In the genomic region with DNA sequence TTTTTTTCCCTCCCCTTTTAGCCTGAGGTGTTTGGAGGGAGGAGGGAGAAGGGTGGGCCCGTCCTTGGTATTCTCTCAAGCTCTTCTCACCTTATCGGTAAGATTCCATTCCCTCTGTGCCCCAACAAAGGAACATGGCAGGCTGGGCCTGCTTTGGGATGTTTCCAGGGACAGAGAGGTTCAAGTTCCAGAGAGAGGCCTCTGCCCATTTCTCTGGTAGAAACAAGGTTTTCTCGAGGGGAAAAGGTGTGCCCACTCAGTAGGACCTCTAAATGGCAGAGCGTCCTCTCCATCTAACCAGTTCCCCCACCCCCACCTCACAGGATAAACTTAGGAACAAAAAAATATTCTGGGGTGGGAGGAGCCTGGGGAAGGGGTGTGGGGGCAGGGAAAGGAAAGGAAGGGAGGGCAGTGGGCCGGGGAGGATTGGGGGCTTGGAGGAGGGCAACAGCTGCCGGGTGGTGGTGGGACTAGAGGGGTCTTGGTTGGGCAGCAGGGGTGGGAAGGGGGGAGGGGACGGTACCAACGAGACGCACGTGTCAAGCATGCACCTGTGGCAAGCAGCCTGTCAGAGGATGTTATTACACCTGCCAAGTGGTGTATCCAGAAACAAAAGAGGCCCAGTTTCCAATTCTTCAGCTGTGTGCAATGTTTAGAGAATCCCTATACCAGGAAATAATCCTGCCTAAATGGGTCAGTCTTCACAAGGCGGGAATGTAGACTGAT, we compare ENCODE assay signal across 1 cellular context.
TF ChIP-seq lines count a peak whose summit lies in the region.

No MANE protein-coding gene starts in this region.

TF ChIP-seq in K562, 482 proteins besides CTCF, POLR2A, EP300 and RAD21 (continued from another document):
- TF ChIP-seq YY1 (IDR thresholded peaks at IDR 0.05; ENCODE audit: borderline replicate concordance in 1 of 3, control insufficient read depth in 1 of 3, extremely low read depth in 1 of 3, insufficient read depth in 3 of 3, insufficient read length in 1 of 3, insufficient replicate concordance in 2 of 3, low read depth in 1 of 3, low read length in 2 of 3) (peak in 1 of 3 experiments; percentile 49), SP1 (CRISPR knock-in tag; IDR thresholded peaks at IDR 0.05) (peak; percentile 21; the same call in 1 of the 2 replicates), NRF1 (conservative IDR thresholded peaks at IDR 0.05 in 1 of 2, IDR thresholded peaks at IDR 0.05 in 1 of 2) (no peak), TBP (optimal IDR thresholded peaks at IDR 0.05; ENCODE audit: low read depth, low read length) (peak; percentile 52), BRD4 (IDR thresholded peaks at IDR 0.05) (peak; percentile 52; the same call in 1 of the 2 replicates), SMAD1 (IDR thresholded peaks at IDR 0.05; ENCODE audit: low read depth, low read length, partially characterized antibody) (peak; percentile 15), ILF3 (IDR thresholded peaks at IDR 0.05; ENCODE audit: borderline replicate concordance) (0 out of 2 replicates have a peak, but pooled peaks have one; percentile 22), POLR2G (IDR thresholded peaks at IDR 0.05; ENCODE audit: low read depth, low read length) (peak; percentile 59), MYC (IDR thresholded peaks at IDR 0.05; ENCODE audit: low read depth, low read length) (0 out of 2 replicates have a peak, but pooled peaks have one; percentile 16), MYC (CRISPR knock-in tag; IDR thresholded peaks at IDR 0.05; ENCODE audit: borderline replicate concordance, low read depth) (no peak), TEAD4 (IDR thresholded peaks at IDR 0.05; ENCODE audit: low read length) (0 out of 2 replicates have a peak, but pooled peaks have one; percentile 10), TEAD4 (CRISPR knock-in tag; IDR thresholded peaks at IDR 0.05; ENCODE audit: borderline replicate concordance) (no peak), POLR2AphosphoS5 (IDR thresholded peaks at IDR 0.05; ENCODE audit: control insufficient read depth, insufficient read depth, low read depth, low read length) (peak; percentile 51; the same call in 1 of the 2 replicates), OTX1 (CRISPR knock-in tag; IDR thresholded peaks at IDR 0.05) (0 out of 2 replicates have a peak, but pooled peaks have one; percentile 40)
- TF ChIP-seq, protein P1, sequence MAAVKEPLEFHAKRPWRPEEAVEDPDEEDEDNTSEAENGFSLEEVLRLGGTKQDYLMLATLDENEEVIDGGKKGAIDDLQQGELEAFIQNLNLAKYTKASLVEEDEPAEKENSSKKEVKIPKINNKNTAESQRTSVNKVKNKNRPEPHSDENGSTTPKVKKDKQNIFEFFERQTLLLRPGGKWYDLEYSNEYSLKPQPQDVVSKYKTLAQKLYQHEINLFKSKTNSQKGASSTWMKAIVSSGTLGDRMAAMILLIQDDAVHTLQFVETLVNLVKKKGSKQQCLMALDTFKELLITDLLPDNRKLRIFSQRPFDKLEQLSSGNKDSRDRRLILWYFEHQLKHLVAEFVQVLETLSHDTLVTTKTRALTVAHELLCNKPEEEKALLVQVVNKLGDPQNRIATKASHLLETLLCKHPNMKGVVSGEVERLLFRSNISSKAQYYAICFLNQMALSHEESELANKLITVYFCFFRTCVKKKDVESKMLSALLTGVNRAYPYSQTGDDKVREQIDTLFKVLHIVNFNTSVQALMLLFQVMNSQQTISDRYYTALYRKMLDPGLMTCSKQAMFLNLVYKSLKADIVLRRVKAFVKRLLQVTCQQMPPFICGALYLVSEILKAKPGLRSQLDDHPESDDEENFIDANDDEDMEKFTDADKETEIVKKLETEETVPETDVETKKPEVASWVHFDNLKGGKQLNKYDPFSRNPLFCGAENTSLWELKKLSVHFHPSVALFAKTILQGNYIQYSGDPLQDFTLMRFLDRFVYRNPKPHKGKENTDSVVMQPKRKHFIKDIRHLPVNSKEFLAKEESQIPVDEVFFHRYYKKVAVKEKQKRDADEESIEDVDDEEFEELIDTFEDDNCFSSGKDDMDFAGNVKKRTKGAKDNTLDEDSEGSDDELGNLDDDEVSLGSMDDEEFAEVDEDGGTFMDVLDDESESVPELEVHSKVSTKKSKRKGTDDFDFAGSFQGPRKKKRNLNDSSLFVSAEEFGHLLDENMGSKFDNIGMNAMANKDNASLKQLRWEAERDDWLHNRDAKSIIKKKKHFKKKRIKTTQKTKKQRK (IDR thresholded peaks at IDR 0.05; ENCODE audit: borderline replicate concordance, low read depth, low read length) = no peak
- TF ChIP-seq, protein P2, sequence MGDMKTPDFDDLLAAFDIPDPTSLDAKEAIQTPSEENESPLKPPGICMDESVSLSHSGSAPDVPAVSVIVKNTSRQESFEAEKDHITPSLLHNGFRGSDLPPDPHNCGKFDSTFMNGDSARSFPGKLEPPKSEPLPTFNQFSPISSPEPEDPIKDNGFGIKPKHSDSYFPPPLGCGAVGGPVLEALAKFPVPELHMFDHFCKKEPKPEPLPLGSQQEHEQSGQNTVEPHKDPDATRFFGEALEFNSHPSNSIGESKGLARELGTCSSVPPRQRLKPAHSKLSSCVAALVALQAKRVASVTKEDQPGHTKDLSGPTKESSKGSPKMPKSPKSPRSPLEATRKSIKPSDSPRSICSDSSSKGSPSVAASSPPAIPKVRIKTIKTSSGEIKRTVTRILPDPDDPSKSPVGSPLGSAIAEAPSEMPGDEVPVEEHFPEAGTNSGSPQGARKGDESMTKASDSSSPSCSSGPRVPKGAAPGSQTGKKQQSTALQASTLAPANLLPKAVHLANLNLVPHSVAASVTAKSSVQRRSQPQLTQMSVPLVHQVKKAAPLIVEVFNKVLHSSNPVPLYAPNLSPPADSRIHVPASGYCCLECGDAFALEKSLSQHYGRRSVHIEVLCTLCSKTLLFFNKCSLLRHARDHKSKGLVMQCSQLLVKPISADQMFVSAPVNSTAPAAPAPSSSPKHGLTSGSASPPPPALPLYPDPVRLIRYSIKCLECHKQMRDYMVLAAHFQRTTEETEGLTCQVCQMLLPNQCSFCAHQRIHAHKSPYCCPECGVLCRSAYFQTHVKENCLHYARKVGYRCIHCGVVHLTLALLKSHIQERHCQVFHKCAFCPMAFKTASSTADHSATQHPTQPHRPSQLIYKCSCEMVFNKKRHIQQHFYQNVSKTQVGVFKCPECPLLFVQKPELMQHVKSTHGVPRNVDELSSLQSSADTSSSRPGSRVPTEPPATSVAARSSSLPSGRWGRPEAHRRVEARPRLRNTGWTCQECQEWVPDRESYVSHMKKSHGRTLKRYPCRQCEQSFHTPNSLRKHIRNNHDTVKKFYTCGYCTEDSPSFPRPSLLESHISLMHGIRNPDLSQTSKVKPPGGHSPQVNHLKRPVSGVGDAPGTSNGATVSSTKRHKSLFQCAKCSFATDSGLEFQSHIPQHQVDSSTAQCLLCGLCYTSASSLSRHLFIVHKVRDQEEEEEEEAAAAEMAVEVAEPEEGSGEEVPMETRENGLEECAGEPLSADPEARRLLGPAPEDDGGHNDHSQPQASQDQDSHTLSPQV (IDR thresholded peaks at IDR 0.05) = peak; percentile 52
- TF ChIP-seq, protein P3, sequence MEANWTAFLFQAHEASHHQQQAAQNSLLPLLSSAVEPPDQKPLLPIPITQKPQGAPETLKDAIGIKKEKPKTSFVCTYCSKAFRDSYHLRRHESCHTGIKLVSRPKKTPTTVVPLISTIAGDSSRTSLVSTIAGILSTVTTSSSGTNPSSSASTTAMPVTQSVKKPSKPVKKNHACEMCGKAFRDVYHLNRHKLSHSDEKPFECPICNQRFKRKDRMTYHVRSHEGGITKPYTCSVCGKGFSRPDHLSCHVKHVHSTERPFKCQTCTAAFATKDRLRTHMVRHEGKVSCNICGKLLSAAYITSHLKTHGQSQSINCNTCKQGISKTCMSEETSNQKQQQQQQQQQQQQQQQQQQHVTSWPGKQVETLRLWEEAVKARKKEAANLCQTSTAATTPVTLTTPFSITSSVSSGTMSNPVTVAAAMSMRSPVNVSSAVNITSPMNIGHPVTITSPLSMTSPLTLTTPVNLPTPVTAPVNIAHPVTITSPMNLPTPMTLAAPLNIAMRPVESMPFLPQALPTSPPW (CRISPR knock-in tag; IDR thresholded peaks at IDR 0.05) = peak; percentile 80
- TF ChIP-seq, protein P4, sequence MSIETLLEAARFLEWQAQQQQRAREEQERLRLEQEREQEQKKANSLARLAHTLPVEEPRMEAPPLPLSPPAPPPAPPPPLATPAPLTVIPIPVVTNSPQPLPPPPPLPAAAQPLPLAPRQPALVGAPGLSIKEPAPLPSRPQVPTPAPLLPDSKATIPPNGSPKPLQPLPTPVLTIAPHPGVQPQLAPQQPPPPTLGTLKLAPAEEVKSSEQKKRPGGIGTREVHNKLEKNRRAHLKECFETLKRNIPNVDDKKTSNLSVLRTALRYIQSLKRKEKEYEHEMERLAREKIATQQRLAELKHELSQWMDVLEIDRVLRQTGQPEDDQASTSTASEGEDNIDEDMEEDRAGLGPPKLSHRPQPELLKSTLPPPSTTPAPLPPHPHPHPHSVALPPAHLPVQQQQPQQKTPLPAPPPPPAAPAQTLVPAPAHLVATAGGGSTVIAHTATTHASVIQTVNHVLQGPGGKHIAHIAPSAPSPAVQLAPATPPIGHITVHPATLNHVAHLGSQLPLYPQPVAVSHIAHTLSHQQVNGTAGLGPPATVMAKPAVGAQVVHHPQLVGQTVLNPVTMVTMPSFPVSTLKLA (conservative IDR thresholded peaks at IDR 0.05) = peak; percentile 65 to 67; a peak in 3 of 4 replicates
